Comparison of ENCODE assay signal across 8 cellular contexts in the genomic region with DNA sequence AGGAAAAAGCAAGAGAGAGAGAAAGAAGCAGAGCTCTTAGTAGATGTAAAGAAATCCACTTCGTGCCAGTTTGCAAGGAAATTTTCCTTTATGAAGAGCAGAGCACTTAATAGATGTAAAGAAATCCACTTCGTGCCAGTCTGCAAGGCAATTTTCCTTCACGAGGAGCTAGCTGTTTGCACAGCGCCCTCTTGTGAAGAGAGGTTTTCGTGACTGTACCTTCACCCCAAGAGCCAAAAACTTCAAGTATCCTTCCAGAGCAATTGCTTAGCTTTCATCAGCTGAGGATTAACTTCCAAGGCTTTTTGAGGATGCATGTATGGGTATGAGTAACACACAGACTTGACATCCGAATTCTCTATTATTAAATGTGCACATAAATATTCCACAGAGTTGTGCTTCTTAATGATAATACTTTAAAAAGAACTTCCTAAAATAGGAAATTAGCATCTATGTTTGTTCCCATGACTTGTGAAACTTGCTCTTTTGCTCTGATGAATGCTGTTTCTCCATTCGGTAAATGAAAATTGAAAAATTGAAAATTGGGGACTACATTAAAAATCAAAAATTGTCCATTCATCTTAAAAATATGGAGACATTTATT.
A peak's percentile ranks its signal among the peaks of the same experiment; 100 is the strongest.
DNase-seq lines count a peak whose midpoint lies in the region; ATAC-seq, FAIRE-seq and TF ChIP-seq lines count a peak whose summit lies in the region.

No MANE protein-coding gene starts in this region.

- no peak for TF ChIP-seq POLR2A in GM12878 (IDR thresholded peaks at IDR 0.05; ENCODE audit: low read depth, low read length)

- H4K20me1 ChIP-seq in GM12878 (ENCODE audit: control insufficient read depth, insufficient read depth), result no peaks in the 10 kb centered on the region
- peaks cover 4% of the 10 kb centered on the region for H4K20me1 ChIP-seq in smooth muscle cell (ENCODE audit: low read depth)

- CTCF ChIA-PET in GM12878 (lab: Yijun Ruan, JAX), result interaction anchor here (0.5 to 5.8 kb wide), 24 partner anchors 9 to 1401 kb away, joined by 3 to 98 read pairs (median 4); no protein-coding TSS in a partner anchor

- BruUV-seq in GM12878 (replicated peaks; lab: Mats Ljungman, UMichigan), result no TSS peak

- SMC1A ChIA-PET in GM12878 (lab: Charles Lee; ENCODE audit: uncharacterized antibody, unreplicated experiment), result interaction anchor here (0.7 to 2.2 kb wide), 8 partner anchors 9 to 333 kb away, joined by 3 to 13 read pairs (median 6); no protein-coding TSS in a partner anchor

- H3K27ac ChIP-seq in SK-N-MC, result no peak overlapping the region
- H3K27ac ChIP-seq in GM12878 (ENCODE audit: control insufficient read depth, insufficient read depth), result no peak overlapping the region
- H3K27ac ChIP-seq in iPS DF 6.9 (ENCODE audit: low read length), result no peak overlapping the region
- H3K27ac ChIP-seq in smooth muscle cell (ENCODE audit: low read depth), result no peak overlapping the region

- TF ChIP-seq RAD21 in GM12878 (IDR thresholded peaks at IDR 0.05; ENCODE audit: insufficient read depth, low read depth, low read length), result peak; percentile 67

- peak; percentile 74 for ATAC-seq in GM12878
- ATAC-seq in HG02642 (IDR thresholded peaks at IDR 0.05; ENCODE audit: poor library complexity, unreplicated experiment), result no peak

- H3K4me3 ChIP-seq in SK-N-MC (no peak overlapping the region), GM12878 (no peak overlapping the region), iPS DF 6.9 (ENCODE audit: low read length) (no peak overlapping the region), smooth muscle cell (no peak overlapping the region)

- DNase-seq in SIG-M5 treated with dmso at 0.1 percent for 504 hours (lab: John Stamatoyannopoulos, UW; ENCODE audit: unreplicated experiment) (peak; percentile 47), SIG-M5 (lab: John Stamatoyannopoulos, UW) (no peak), KBM-7 (peak; percentile 80), SK-N-MC (ENCODE audit: low read depth, low spot score) (peak; percentile 45), GM12878 (ENCODE audit: low read depth, low spot score) (no peak), iPS DF 6.9 (ENCODE audit: low read depth, low spot score) (peak; percentile 33), smooth muscle cell (lab: John Stamatoyannopoulos, UW; ENCODE audit: unreplicated experiment) (no peak)

- H3K27me3 ChIP-seq in GM12878 (replicated peaks in 1 of 2; ENCODE audit: control insufficient read depth in 2 of 2, insufficient read depth in 2 of 2, low read length in 1 of 2) (no peaks in the 10 kb centered on the region; a peak in 1 of 4 replicates), iPS DF 6.9 (ENCODE audit: control insufficient read depth, insufficient read depth, low read length) (no peaks in the 10 kb centered on the region), smooth muscle cell (ENCODE audit: low read depth) (no peaks in the 10 kb centered on the region)

- RAD21 ChIA-PET in GM12878 (lab: Charles Lee; ENCODE audit: unreplicated experiment), result interaction anchor here (1.1 to 1.6 kb wide), 3 partner anchors 10 to 180 kb away, joined by 3 to 10 read pairs (median 4); no protein-coding TSS in a partner anchor

- WGBS in GM12878 (ENCODE audit: insufficient coverage, insufficient replicate concordance, low lambda C conversion rate, missing lambda C conversion rate), result 5% methylated on average over 7 of the region's 7 CpGs
- no CpG with 5 or more reads among the region's 7 CpGs for WGBS in iPS DF 6.9 (ENCODE audit: insufficient coverage, insufficient read length)
- WGBS in smooth muscle cell (ENCODE audit: low lambda C conversion rate), result 12% methylated on average over 7 of the region's 7 CpGs

- H3K36me3 ChIP-seq in SK-N-MC (ENCODE audit: insufficient read depth, low read length), result no peaks in the 10 kb centered on the region
- no peaks in the 10 kb centered on the region for H3K36me3 ChIP-seq in GM12878 (ENCODE audit: control insufficient read depth in 2 of 2, insufficient read depth in 2 of 2, low read length in 1 of 2)
- no peaks in the 10 kb centered on the region for H3K36me3 ChIP-seq in iPS DF 6.9 (ENCODE audit: control insufficient read depth, insufficient read depth, low read length)
- no peaks in the 10 kb centered on the region for H3K36me3 ChIP-seq in smooth muscle cell (ENCODE audit: low read depth)

- in situ Hi-C loops in KBM-7 (cut with MboI; ENCODE audit: low pct_unique_long_range_greater_than_20kb, low sequenced_read_pairs) (loop anchor here (25.0 kb wide), 1 partner anchor 156 kb away; no protein-coding TSS in a partner anchor), GM12878 (cut with MboI) (no loop called here)

- no peaks in the 10 kb centered on the region for H3F3A ChIP-seq in smooth muscle cell (ENCODE audit: low read depth)

- H2AFZ ChIP-seq in GM12878 (ENCODE audit: control insufficient read depth, low read depth, low read length) (no peak overlapping the region), smooth muscle cell (ENCODE audit: low read depth) (no peak overlapping the region)

- H3K9ac ChIP-seq in SK-N-MC (ENCODE audit: insufficient read length), result no peak overlapping the region
- no peak overlapping the region for H3K9ac ChIP-seq in GM12878 (ENCODE audit: control insufficient read depth, insufficient read depth, low read length)
- H3K9ac ChIP-seq in smooth muscle cell (ENCODE audit: low read depth), result no peak overlapping the region

- intact Hi-C loops in GM12878 (cut with micrococcal nuclease; ENCODE audit: unreplicated experiment), result loop anchor here (5.0 kb wide), 1 partner anchor 181 kb away; no protein-coding TSS in a partner anchor

- FAIRE-seq in GM12878 (lab: Jason Lieb, UNC), result peak; percentile 54

- no peaks in the 10 kb centered on the region for H3K4me1 ChIP-seq in GM12878 (ENCODE audit: control insufficient read depth, insufficient read depth, low read length)
- no peaks in the 10 kb centered on the region for H3K4me1 ChIP-seq in iPS DF 6.9 (ENCODE audit: control insufficient read depth, insufficient read depth, low read length)
- no peaks in the 10 kb centered on the region for H3K4me1 ChIP-seq in smooth muscle cell (ENCODE audit: low read depth)

- no peaks in the 10 kb centered on the region for H3K9me3 ChIP-seq in SK-N-MC (ENCODE audit: low read depth, low read length)
- H3K9me3 ChIP-seq in GM12878 (replicated peaks; ENCODE audit: control insufficient read depth, insufficient read depth, low read length), result no peaks in the 10 kb centered on the region; the same call in 2 of the 3 replicates
- no peaks in the 10 kb centered on the region for H3K9me3 ChIP-seq in iPS DF 6.9 (ENCODE audit: control insufficient read depth, insufficient read depth, low read length)
- no peaks in the 10 kb centered on the region for H3K9me3 ChIP-seq in smooth muscle cell (replicated peaks; ENCODE audit: low read depth)

- no peak for TF ChIP-seq EP300 in GM12878 (IDR thresholded peaks at IDR 0.05; ENCODE audit: borderline replicate concordance in 1 of 2, control insufficient read depth in 1 of 2, low read depth in 2 of 2, low read length in 2 of 2)

- TF ChIP-seq CTCF in GM12878 (IDR thresholded peaks at IDR 0.05 in 2 of 3, conservative IDR thresholded peaks at IDR 0.05 in 1 of 3; ENCODE audit: control insufficient read depth in 2 of 3, extremely low read depth in 1 of 3, insufficient read depth in 1 of 3, low read depth in 3 of 3, low read length in 3 of 3), result peak; percentile 63 to 67 (median 66)
- peak; percentile 85 for TF ChIP-seq CTCF in smooth muscle cell (IDR thresholded peaks at IDR 0.05; ENCODE audit: borderline replicate concordance, insufficient read depth, poor library complexity, severe bottlenecking)

- H3K79me2 ChIP-seq in GM12878 (ENCODE audit: control insufficient read depth, insufficient read depth, low read length) (no peaks in the 10 kb centered on the region), smooth muscle cell (ENCODE audit: low read depth) (no peaks in the 10 kb centered on the region)

- no peak overlapping the region for H3K4me2 ChIP-seq in GM12878 (ENCODE audit: control insufficient read depth, insufficient read depth)
- H3K4me2 ChIP-seq in smooth muscle cell, result peak overlapping the region; percentile 40

- POLR2A ChIA-PET in GM12878 (lab: Charles Lee), result no interaction called here

TF ChIP-seq in GM12878, 131 proteins besides CTCF, POLR2A, EP300 and RAD21:
- TF ChIP-seq BRCA1 (IDR thresholded peaks at IDR 0.05; ENCODE audit: low read depth, low read length) (no peak), SMC3 (IDR thresholded peaks at IDR 0.05; ENCODE audit: borderline replicate concordance, low read length) (peak; percentile 56; the same call in 1 of the 2 replicates)

Comparison
In these comparisons a context has a peak if more than half of its experiments do, and no peak if none do; other contexts are left out.
1. DNase-seq: peak in SIG-M5 treated with dmso at 0.1 percent for 504 hours (single experiment), KBM-7 (single experiment), SK-N-MC (single experiment) and iPS DF 6.9 (single experiment); none in SIG-M5 (single experiment), GM12878 (single experiment) and smooth muscle cell (single experiment).